Comparison of ENCODE assay signal across 1 cellular context in the genomic region with DNA sequence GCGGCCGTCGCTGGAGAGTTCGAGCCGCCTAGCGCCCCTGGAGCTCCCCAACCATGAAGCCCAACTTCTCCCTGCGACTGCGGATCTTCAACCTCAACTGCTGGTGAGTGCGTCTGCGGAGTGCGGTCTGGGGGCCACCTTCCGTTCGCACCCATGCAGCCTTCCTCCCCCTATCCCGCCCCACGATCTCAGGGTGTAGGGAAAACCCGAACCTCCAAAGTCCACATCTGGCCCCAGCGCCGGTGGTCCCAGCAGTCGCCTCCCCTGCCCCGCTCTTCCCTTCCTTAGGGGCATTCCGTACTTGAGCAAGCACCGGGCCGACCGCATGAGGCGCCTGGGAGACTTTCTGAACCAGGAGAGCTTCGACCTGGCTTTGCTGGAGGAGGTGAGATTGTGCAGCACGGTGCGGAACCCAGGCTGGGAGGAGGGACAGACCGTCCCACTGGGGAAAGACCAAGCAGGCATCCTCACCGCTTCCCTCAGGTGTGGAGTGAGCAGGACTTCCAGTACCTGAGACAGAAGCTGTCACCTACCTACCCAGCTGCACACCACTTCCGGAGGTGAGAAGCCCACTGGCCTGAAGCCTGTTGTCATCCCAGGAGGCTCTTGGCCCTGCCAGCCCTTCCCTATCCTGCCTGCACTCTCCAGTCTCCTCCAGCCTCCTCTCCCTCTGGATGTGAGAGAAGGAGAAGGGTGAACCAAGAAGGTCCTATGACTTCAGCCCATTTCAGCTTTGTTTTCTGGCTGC.
TF ChIP-seq lines count a peak whose summit lies in the region.

No MANE protein-coding gene starts in this region.

TF ChIP-seq in HepG2, 621 proteins besides CTCF, POLR2A, EP300 and RAD21 (continued from another document and continues in another):
- TF ChIP-seq ZKSCAN8 (CRISPR knock-in tag; IDR thresholded peaks at IDR 0.05; ENCODE audit: borderline replicate concordance) (no peak), ZNF446 (CRISPR knock-in tag; IDR thresholded peaks at IDR 0.05) (no peak), ZNF775 (CRISPR knock-in tag; IDR thresholded peaks at IDR 0.05; ENCODE audit: borderline replicate concordance) (peak; percentile 63; the same call in 1 of the 2 replicates), PCBP2 (optimal IDR thresholded peaks at IDR 0.05; ENCODE audit: low read depth, low read length, poor library complexity, severe bottlenecking) (no peak), SRY (CRISPR knock-in tag; IDR thresholded peaks at IDR 0.05) (no peak), MIER3 (CRISPR knock-in tag; IDR thresholded peaks at IDR 0.05; ENCODE audit: borderline replicate concordance) (no peak), MYNN (CRISPR knock-in tag; IDR thresholded peaks at IDR 0.05; ENCODE audit: low read depth) (0 out of 2 replicates have a peak, but pooled peaks have one; percentile 84), HDAC2 (CRISPR knock-in tag; IDR thresholded peaks at IDR 0.05) (no peak), TEAD2 (CRISPR knock-in tag; IDR thresholded peaks at IDR 0.05) (no peak), SOX13 (IDR thresholded peaks at IDR 0.05) (no peak), SOX13 (CRISPR knock-in tag; conservative IDR thresholded peaks at IDR 0.05 in 1 of 2, IDR thresholded peaks at IDR 0.05 in 1 of 2) (no peak), ZNF746 (CRISPR knock-in tag; IDR thresholded peaks at IDR 0.05) (no peak), NFIC (IDR thresholded peaks at IDR 0.05; ENCODE audit: low read length) (no peak), ZNF333 (CRISPR knock-in tag; IDR thresholded peaks at IDR 0.05; ENCODE audit: borderline replicate concordance) (no peak), ZFP82 (CRISPR knock-in tag; IDR thresholded peaks at IDR 0.05; ENCODE audit: borderline replicate concordance) (no peak), KMT2B (CRISPR knock-in tag; IDR thresholded peaks at IDR 0.05) (no peak), ZNF292 (CRISPR knock-in tag; IDR thresholded peaks at IDR 0.05; ENCODE audit: borderline replicate concordance, low read depth) (no peak), ZNF121 (CRISPR knock-in tag; IDR thresholded peaks at IDR 0.05) (no peak), ZBTB7B (CRISPR knock-in tag; IDR thresholded peaks at IDR 0.05) (no peak; the same call in 1 of the 2 replicates), SMC3 (IDR thresholded peaks at IDR 0.05; ENCODE audit: low read length) (no peak), TOE1 (CRISPR knock-in tag; IDR thresholded peaks at IDR 0.05) (no peak), ZNF138 (CRISPR knock-in tag; IDR thresholded peaks at IDR 0.05; ENCODE audit: low read depth) (no peak), ZNF468 (CRISPR knock-in tag; IDR thresholded peaks at IDR 0.05) (no peak), MBNL3 (CRISPR knock-in tag; conservative IDR thresholded peaks at IDR 0.05) (no peak), RBAK (CRISPR knock-in tag; IDR thresholded peaks at IDR 0.05) (peak; percentile 17; the same call in 1 of the 2 replicates), CAMTA2 (CRISPR knock-in tag; IDR thresholded peaks at IDR 0.05; ENCODE audit: borderline replicate concordance) (no peak), KLF11 (CRISPR knock-in tag; IDR thresholded peaks at IDR 0.05) (no peak), ZNF773 (CRISPR knock-in tag; IDR thresholded peaks at IDR 0.05; ENCODE audit: borderline replicate concordance) (no peak), ZC3H4 (CRISPR knock-in tag; IDR thresholded peaks at IDR 0.05; ENCODE audit: borderline replicate concordance) (no peak)
- TF ChIP-seq, protein P1, sequence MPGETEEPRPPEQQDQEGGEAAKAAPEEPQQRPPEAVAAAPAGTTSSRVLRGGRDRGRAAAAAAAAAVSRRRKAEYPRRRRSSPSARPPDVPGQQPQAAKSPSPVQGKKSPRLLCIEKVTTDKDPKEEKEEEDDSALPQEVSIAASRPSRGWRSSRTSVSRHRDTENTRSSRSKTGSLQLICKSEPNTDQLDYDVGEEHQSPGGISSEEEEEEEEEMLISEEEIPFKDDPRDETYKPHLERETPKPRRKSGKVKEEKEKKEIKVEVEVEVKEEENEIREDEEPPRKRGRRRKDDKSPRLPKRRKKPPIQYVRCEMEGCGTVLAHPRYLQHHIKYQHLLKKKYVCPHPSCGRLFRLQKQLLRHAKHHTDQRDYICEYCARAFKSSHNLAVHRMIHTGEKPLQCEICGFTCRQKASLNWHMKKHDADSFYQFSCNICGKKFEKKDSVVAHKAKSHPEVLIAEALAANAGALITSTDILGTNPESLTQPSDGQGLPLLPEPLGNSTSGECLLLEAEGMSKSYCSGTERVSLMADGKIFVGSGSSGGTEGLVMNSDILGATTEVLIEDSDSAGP (CRISPR knock-in tag; IDR thresholded peaks at IDR 0.05; ENCODE audit: borderline replicate concordance) = peak; percentile 56; the same call in 1 of the 2 replicates
- TF ChIP-seq, protein P2, sequence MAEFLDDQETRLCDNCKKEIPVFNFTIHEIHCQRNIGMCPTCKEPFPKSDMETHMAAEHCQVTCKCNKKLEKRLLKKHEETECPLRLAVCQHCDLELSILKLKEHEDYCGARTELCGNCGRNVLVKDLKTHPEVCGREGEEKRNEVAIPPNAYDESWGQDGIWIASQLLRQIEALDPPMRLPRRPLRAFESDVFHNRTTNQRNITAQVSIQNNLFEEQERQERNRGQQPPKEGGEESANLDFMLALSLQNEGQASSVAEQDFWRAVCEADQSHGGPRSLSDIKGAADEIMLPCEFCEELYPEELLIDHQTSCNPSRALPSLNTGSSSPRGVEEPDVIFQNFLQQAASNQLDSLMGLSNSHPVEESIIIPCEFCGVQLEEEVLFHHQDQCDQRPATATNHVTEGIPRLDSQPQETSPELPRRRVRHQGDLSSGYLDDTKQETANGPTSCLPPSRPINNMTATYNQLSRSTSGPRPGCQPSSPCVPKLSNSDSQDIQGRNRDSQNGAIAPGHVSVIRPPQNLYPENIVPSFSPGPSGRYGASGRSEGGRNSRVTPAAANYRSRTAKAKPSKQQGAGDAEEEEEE (CRISPR knock-in tag; IDR thresholded peaks at IDR 0.05; ENCODE audit: borderline replicate concordance) = no peak
- TF ChIP-seq, protein P3, sequence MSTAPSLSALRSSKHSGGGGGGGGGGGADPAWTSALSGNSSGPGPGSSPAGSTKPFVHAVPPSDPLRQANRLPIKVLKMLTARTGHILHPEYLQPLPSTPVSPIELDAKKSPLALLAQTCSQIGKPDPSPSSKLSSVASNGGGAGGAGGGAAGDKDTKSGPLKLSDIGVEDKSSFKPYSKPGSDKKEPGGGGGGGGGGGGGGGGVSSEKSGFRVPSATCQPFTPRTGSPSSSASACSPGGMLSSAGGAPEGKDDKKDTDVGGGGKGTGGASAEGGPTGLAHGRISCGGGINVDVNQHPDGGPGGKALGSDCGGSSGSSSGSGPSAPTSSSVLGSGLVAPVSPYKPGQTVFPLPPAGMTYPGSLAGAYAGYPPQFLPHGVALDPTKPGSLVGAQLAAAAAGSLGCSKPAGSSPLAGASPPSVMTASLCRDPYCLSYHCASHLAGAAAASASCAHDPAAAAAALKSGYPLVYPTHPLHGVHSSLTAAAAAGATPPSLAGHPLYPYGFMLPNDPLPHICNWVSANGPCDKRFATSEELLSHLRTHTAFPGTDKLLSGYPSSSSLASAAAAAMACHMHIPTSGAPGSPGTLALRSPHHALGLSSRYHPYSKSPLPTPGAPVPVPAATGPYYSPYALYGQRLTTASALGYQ (CRISPR knock-in tag; IDR thresholded peaks at IDR 0.05) = no peak
- TF ChIP-seq, protein P4, sequence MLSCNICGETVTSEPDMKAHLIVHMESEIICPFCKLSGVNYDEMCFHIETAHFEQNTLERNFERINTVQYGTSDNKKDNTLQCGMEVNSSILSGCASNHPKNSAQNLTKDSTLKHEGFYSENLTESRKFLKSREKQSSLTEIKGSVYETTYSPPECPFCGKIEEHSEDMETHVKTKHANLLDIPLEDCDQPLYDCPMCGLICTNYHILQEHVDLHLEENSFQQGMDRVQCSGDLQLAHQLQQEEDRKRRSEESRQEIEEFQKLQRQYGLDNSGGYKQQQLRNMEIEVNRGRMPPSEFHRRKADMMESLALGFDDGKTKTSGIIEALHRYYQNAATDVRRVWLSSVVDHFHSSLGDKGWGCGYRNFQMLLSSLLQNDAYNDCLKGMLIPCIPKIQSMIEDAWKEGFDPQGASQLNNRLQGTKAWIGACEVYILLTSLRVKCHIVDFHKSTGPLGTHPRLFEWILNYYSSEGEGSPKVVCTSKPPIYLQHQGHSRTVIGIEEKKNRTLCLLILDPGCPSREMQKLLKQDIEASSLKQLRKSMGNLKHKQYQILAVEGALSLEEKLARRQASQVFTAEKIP (CRISPR knock-in tag; IDR thresholded peaks at IDR 0.05; ENCODE audit: borderline replicate concordance) = no peak
- TF ChIP-seq, protein P5, sequence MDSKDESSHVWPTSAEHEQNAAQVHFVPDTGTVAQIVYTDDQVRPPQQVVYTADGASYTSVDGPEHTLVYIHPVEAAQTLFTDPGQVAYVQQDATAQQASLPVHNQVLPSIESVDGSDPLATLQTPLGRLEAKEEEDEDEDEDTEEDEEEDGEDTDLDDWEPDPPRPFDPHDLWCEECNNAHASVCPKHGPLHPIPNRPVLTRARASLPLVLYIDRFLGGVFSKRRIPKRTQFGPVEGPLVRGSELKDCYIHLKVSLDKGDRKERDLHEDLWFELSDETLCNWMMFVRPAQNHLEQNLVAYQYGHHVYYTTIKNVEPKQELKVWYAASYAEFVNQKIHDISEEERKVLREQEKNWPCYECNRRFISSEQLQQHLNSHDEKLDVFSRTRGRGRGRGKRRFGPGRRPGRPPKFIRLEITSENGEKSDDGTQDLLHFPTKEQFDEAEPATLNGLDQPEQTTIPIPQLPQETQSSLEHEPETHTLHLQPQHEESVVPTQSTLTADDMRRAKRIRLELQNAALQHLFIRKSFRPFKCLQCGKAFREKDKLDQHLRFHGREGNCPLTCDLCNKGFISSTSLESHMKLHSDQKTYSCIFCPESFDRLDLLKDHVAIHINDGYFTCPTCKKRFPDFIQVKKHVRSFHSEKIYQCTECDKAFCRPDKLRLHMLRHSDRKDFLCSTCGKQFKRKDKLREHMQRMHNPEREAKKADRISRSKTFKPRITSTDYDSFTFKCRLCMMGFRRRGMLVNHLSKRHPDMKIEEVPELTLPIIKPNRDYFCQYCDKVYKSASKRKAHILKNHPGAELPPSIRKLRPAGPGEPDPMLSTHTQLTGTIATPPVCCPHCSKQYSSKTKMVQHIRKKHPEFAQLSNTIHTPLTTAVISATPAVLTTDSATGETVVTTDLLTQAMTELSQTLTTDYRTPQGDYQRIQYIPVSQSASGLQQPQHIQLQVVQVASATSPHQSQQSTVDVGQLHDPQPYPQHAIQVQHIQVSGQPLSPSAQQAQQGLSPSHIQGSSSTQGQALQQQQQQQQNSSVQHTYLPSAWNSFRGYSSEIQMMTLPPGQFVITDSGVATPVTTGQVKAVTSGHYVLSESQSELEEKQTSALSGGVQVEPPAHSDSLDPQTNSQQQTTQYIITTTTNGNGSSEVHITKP (CRISPR knock-in tag; IDR thresholded peaks at IDR 0.05; ENCODE audit: low read depth) = peak; percentile 5; the same call in 1 of the 2 replicates
- TF ChIP-seq, protein P6, sequence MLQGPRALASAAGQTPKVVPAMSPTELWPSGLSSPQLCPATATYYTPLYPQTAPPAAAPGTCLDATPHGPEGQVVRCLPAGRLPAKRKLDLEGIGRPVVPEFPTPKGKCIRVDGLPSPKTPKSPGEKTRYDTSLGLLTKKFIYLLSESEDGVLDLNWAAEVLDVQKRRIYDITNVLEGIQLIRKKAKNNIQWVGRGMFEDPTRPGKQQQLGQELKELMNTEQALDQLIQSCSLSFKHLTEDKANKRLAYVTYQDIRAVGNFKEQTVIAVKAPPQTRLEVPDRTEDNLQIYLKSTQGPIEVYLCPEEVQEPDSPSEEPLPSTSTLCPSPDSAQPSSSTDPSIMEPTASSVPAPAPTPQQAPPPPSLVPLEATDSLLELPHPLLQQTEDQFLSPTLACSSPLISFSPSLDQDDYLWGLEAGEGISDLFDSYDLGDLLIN (CRISPR knock-in tag; IDR thresholded peaks at IDR 0.05; ENCODE audit: borderline replicate concordance) = no peak
- TF ChIP-seq, protein P7, sequence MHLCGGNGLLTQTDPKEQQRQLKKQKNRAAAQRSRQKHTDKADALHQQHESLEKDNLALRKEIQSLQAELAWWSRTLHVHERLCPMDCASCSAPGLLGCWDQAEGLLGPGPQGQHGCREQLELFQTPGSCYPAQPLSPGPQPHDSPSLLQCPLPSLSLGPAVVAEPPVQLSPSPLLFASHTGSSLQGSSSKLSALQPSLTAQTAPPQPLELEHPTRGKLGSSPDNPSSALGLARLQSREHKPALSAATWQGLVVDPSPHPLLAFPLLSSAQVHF (CRISPR knock-in tag; IDR thresholded peaks at IDR 0.05) = no peak
- TF ChIP-seq, protein P8, sequence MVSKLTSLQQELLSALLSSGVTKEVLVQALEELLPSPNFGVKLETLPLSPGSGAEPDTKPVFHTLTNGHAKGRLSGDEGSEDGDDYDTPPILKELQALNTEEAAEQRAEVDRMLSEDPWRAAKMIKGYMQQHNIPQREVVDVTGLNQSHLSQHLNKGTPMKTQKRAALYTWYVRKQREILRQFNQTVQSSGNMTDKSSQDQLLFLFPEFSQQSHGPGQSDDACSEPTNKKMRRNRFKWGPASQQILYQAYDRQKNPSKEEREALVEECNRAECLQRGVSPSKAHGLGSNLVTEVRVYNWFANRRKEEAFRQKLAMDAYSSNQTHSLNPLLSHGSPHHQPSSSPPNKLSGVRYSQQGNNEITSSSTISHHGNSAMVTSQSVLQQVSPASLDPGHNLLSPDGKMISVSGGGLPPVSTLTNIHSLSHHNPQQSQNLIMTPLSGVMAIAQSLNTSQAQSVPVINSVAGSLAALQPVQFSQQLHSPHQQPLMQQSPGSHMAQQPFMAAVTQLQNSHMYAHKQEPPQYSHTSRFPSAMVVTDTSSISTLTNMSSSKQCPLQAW (CRISPR knock-in tag; IDR thresholded peaks at IDR 0.05) = no peak
- TF ChIP-seq, protein P9, sequence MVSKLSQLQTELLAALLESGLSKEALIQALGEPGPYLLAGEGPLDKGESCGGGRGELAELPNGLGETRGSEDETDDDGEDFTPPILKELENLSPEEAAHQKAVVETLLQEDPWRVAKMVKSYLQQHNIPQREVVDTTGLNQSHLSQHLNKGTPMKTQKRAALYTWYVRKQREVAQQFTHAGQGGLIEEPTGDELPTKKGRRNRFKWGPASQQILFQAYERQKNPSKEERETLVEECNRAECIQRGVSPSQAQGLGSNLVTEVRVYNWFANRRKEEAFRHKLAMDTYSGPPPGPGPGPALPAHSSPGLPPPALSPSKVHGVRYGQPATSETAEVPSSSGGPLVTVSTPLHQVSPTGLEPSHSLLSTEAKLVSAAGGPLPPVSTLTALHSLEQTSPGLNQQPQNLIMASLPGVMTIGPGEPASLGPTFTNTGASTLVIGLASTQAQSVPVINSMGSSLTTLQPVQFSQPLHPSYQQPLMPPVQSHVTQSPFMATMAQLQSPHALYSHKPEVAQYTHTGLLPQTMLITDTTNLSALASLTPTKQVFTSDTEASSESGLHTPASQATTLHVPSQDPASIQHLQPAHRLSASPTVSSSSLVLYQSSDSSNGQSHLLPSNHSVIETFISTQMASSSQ (IDR thresholded peaks at IDR 0.05; ENCODE audit: low read depth) = no peak
- TF ChIP-seq, protein P9 (CRISPR knock-in tag; IDR thresholded peaks at IDR 0.05; ENCODE audit: borderline replicate concordance) = 0 out of 2 replicates have a peak, but pooled peaks have one; percentile 17
